Comparison of ENCODE assay signal across 27 cellular contexts in genomic region chr5:91906494-91906893, GRCh38.
"Had no signal": no experiment of that assay in that cellular context is flagged by ENCODE, and none has a peak within 500 bp of the region (broad histone marks: within the 10 kb centered on the region; RNA-seq: fewer than 3 reads in every experiment).

No MANE protein-coding gene starts in this region.

- H3K9me3 Mint-ChIP-seq: mesothelial cell of epicardium had no signal

- H3K79me2 ChIP-seq: hepatocyte, parathyroid adenoma had no signal

- H3K4me3 ChIP-seq: heart right ventricle, hepatocyte, left lung, lower lobe of right lung, psoas muscle, right atrium auricular region, right lobe of liver, smooth muscle cell, tibial nerve, uterus had no signal

- H2AFZ ChIP-seq: hepatocyte, parathyroid adenoma had no signal

- DNase-seq: heart right ventricle; islet precursor cell; left lung; lower lobe of right lung; mammary epithelial cell; mesenchymal stem cell; naive B cell; natural killer cell; nucleus accumbens; psoas muscle; right lobe of liver; stimulated activated CD4-positive, alpha-beta T cell treated with anti-CD3 and anti-CD28 coated beads, Interleukin-1b, Interleukin-23, amount 100 ng/mL, for 48 hours; stimulated activated CD4-positive, alpha-beta T cell treated with anti-CD3 and anti-CD28 coated beads, Interleukin-2, amount 100 ng/mL, for 48 hours; stimulated activated CD4-positive, alpha-beta T cell treated with anti-CD3 and anti-CD28 coated beads, Interleukin-4, amount 100 ng/mL, for 4 hours; stimulated activated CD8-positive, alpha-beta memory T cell treated with anti-CD3 and anti-CD28 coated beads, Interleukin-4, amount 100 ng/mL, for 48 hours; stimulated activated naive CD4-positive, alpha-beta T cell treated with Interleukin-2 at 50 U/mL for 16 hours; stimulated activated naive CD8-positive, alpha-beta T cell treated with anti-CD3 and anti-CD28 coated beads, Interleukin-15, amount 100 ng/mL, for 72 hours; substantia nigra; uterus had no signal

- H3K4me1 ChIP-seq: heart right ventricle, left lung, lower lobe of right lung, parathyroid adenoma, psoas muscle, right atrium auricular region, right lobe of liver, tibial nerve, uterus had no signal

- H3K27ac Mint-ChIP-seq: mesothelial cell of epicardium; naive B cell; natural killer cell; stimulated activated memory B cell treated with anti-CD40 and anti-IgM and Interleukin-4, amounts not matched to agents 10 μg/mL and 1 μg/mL and 100 μg/mL, for 72 hours; stimulated activated naive CD8-positive, alpha-beta T cell treated with anti-CD3 and anti-CD28 coated beads, Interleukin-15, amount 100 ng/mL, for 72 hours; type B pancreatic cell had no signal

- H3K4me3 Mint-ChIP-seq: mesothelial cell of epicardium; naive B cell; natural killer cell; stimulated activated memory B cell treated with anti-CD40 and anti-IgM and Interleukin-4, amounts not matched to agents 10 μg/mL and 1 μg/mL and 100 μg/mL, for 72 hours; stimulated activated naive CD8-positive, alpha-beta T cell treated with anti-CD3 and anti-CD28 coated beads, Interleukin-15, amount 100 ng/mL, for 72 hours; type B pancreatic cell had no signal

- H3K27me3 ChIP-seq: heart right ventricle, hepatocyte, left lung, right atrium auricular region, right lobe of liver, tibial nerve, uterus had no signal

- H3K27ac ChIP-seq: heart right ventricle, hepatocyte, left lung, lower lobe of right lung, parathyroid adenoma, psoas muscle, right atrium auricular region, right lobe of liver, tibial nerve, uterus had no signal

- H3K9me3 ChIP-seq: heart right ventricle, left lung, lower lobe of right lung, psoas muscle, right atrium auricular region, right lobe of liver, tibial nerve, uterus had no signal

- H3K27me3 Mint-ChIP-seq: naive B cell; stimulated activated memory B cell treated with anti-CD40 and anti-IgM and Interleukin-4, amounts not matched to agents 10 μg/mL and 1 μg/mL and 100 μg/mL, for 72 hours; stimulated activated naive CD8-positive, alpha-beta T cell treated with anti-CD3 and anti-CD28 coated beads, Interleukin-15, amount 100 ng/mL, for 72 hours; type B pancreatic cell had no signal

- H3K4me1 Mint-ChIP-seq: mesothelial cell of epicardium; naive B cell; natural killer cell; stimulated activated memory B cell treated with anti-CD40 and anti-IgM and Interleukin-4, amounts not matched to agents 10 μg/mL and 1 μg/mL and 100 μg/mL, for 72 hours; stimulated activated naive CD8-positive, alpha-beta T cell treated with anti-CD3 and anti-CD28 coated beads, Interleukin-15, amount 100 ng/mL, for 72 hours had no signal

- H3K36me3 ChIP-seq: heart right ventricle, left lung, lower lobe of right lung, right atrium auricular region, right lobe of liver, tibial nerve, uterus had no signal

- ATAC-seq: heart right ventricle; left lung; lower lobe of right lung; natural killer cell; psoas muscle; right lobe of liver; stimulated activated memory B cell treated with anti-CD40 and anti-IgM and Interleukin-4, amounts not matched to agents 10 μg/mL and 1 μg/mL and 100 μg/mL, for 72 hours; stimulated activated naive CD8-positive, alpha-beta T cell treated with anti-CD3 and anti-CD28 coated beads, Interleukin-15, amount 100 ng/mL, for 72 hours had no signal

- H3K4me2 ChIP-seq: hepatocyte, smooth muscle cell had no signal

- H3K9ac ChIP-seq: parathyroid adenoma had no signal

- H3K36me3 Mint-ChIP-seq: mesothelial cell of epicardium; naive B cell; natural killer cell; stimulated activated memory B cell treated with anti-CD40 and anti-IgM and Interleukin-4, amounts not matched to agents 10 μg/mL and 1 μg/mL and 100 μg/mL, for 72 hours; type B pancreatic cell had no signal
